Comparison of ENCODE assay signal across 24 cellular contexts in the genomic region with DNA sequence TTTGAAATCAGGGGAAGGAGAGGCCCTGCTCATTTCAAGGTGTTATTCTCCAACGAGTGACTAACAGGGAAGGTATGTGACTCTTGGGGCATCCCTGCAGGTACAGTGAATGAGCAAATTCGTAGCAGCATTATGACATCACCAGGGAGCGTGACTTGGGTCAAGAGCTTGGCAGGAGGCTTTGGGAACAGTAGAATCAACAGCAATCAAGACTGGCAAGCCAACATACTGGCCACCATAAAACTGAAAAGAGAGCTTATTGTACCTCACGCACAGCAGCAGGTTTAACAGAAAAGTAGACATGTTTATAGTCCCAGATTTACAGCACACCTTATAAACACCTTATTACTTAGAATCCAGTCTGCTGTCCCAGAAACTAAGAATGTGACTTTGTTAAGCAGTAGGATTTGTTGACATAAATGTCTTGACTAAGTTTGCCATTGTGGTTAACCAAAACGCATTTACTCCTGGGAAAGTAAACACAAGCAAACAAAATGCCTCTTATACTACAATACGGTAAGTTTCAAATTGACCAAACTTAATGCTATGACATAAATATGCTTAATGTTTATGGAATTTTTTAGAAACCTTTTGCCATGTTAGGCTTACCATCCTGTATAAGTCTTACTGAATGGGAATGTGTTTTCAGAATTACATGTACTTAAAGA.
DNase-seq lines count a peak whose midpoint lies in the region; ATAC-seq, FAIRE-seq and TF ChIP-seq lines count a peak whose summit lies in the region.
"Had no signal": no experiment of that assay in that cellular context is flagged by ENCODE, and none has a peak within 500 bp of the region (broad histone marks: within the 10 kb centered on the region; RNA-seq: fewer than 3 reads in every experiment).

No MANE protein-coding gene starts in this region.

- H3K27ac ChIP-seq in A549 (no peak overlapping the region), HUES64 (ENCODE audit: low read depth, low read length) (peak overlapping the region; percentile 53), iPS DF 6.9 (ENCODE audit: low read length) (no peak overlapping the region)
- H3K27ac ChIP-seq: heart right ventricle, vagina had no signal

- TF ChIP-seq POLR2A in A549 (IDR thresholded peaks at IDR 0.05; ENCODE audit: low read length), result no peak

- no peak overlapping the region for H3K4me2 ChIP-seq in A549

- H3K27ac Mint-ChIP-seq in HFFc6, result no peak overlapping the region
- H3K27ac Mint-ChIP-seq: activated naive CD4-positive, alpha-beta T cell treated with anti-CD3 and anti-CD28 coated beads, Interleukin-2, amount 50 U/mL, for 72 hours had no signal

- no peak for TF ChIP-seq RAD21 in A549 (conservative IDR thresholded peaks at IDR 0.05 in 1 of 2, IDR thresholded peaks at IDR 0.05 in 1 of 2)

- H3K36me3 Mint-ChIP-seq in HFFc6 (ENCODE audit: low read depth), result peaks cover 20% of the 10 kb centered on the region
- H3K36me3 Mint-ChIP-seq: activated naive CD4-positive, alpha-beta T cell treated with anti-CD3 and anti-CD28 coated beads, Interleukin-2, amount 50 U/mL, for 72 hours; CD14-positive monocyte; IgD-negative memory B cell had no signal

- peak; percentile 36 for FAIRE-seq in A549 (lab: Jason Lieb, UNC)

- no peak overlapping the region for H3K4me3 Mint-ChIP-seq in HFFc6
- H3K4me3 Mint-ChIP-seq: activated T-cell treated with anti-CD3 and anti-CD28 coated beads, Interleukin-2, amount 50 U/mL, for 4 hours; CD14-positive monocyte; IgD-negative memory B cell had no signal

- WGBS in A549 (ENCODE audit: missing lambda C conversion rate), result 52% methylated on average over 6 of the region's 6 CpGs
- WGBS in HUES64, result 82% methylated on average over 4 of the region's 6 CpGs
- WGBS in iPS DF 6.9 (ENCODE audit: insufficient coverage, insufficient read length), result no CpG with 5 or more reads among the region's 6 CpGs

- H3K9me3 ChIP-seq in A549 (peaks cover 11% of the 10 kb centered on the region), HUES64 (ENCODE audit: insufficient read depth, low read depth, low read length) (peaks cover 15% of the 10 kb centered on the region), iPS DF 6.9 (ENCODE audit: control insufficient read depth, insufficient read depth, low read length) (no peaks in the 10 kb centered on the region)
- H3K9me3 ChIP-seq: vagina had no signal

- H3K36me3 ChIP-seq in HUES64 (ENCODE audit: insufficient read depth, low read length) (no peaks in the 10 kb centered on the region), iPS DF 6.9 (ENCODE audit: control insufficient read depth, insufficient read depth, low read length) (no peaks in the 10 kb centered on the region)
- H3K36me3 ChIP-seq: heart right ventricle, vagina had no signal

- in situ Hi-C loops in astrocyte of the spinal cord (cut with HindIII; ENCODE audit: low sequenced_read_pairs), result no loop called here

- no peak overlapping the region for H3K9ac ChIP-seq in HUES64 (ENCODE audit: low read depth, low read length)

- TF ChIP-seq CTCF in A549 (IDR thresholded peaks at IDR 0.05), result no peak
- TF ChIP-seq CTCF in astrocyte of the spinal cord (IDR thresholded peaks at IDR 0.05; ENCODE audit: low read depth, low read length), result no peak
- no peak for TF ChIP-seq CTCF in HFFc6 (IDR thresholded peaks at IDR 0.05)

- H3K4me1 Mint-ChIP-seq in HFFc6 (ENCODE audit: low read depth), result peaks cover 34% of the 10 kb centered on the region
- H3K4me1 Mint-ChIP-seq: CD14-positive monocyte, IgD-negative memory B cell had no signal

- ATAC-seq in A549, result no peak
- no peak for ATAC-seq in GM21381 (IDR thresholded peaks at IDR 0.05; ENCODE audit: unreplicated experiment)
- ATAC-seq: activated naive CD4-positive, alpha-beta T cell treated with anti-CD3 and anti-CD28 coated beads, Interleukin-2, amount 50 U/mL, for 72 hours; activated T-cell treated with anti-CD3 and anti-CD28 coated beads, Interleukin-2, amount 50 U/mL, for 4 hours; heart right ventricle; left cardiac atrium; sciatic nerve had no signal

- H3K4me3 ChIP-seq in A549 (no peak overlapping the region), HUES64 (ENCODE audit: low read length) (no peak overlapping the region), astrocyte of the spinal cord (ENCODE audit: low read depth, low read length) (no peak overlapping the region), iPS DF 6.9 (ENCODE audit: low read length) (no peak overlapping the region)
- H3K4me3 ChIP-seq: heart right ventricle, vagina had no signal

- peaks cover 15% of the 10 kb centered on the region for H3K9me3 Mint-ChIP-seq in HFFc6

- H3K27me3 ChIP-seq in HUES64 (ENCODE audit: insufficient read depth, low read length) (no peaks in the 10 kb centered on the region), iPS DF 6.9 (ENCODE audit: control insufficient read depth, insufficient read depth, low read length) (no peaks in the 10 kb centered on the region)
- H3K27me3 ChIP-seq: heart right ventricle, vagina had no signal

- TF ChIP-seq EP300 in A549 (IDR thresholded peaks at IDR 0.05), result no peak

- no peaks in the 10 kb centered on the region for H3K27me3 Mint-ChIP-seq in HFFc6 (ENCODE audit: insufficient read depth)
- H3K27me3 Mint-ChIP-seq: IgD-negative memory B cell had no signal

- CTCF ChIA-PET in A549 (lab: Yijun Ruan, JAX), result no interaction called here

- H3K4me1 ChIP-seq in A549, result 0 out of 3 replicates have a peak, but pooled peaks cover 3% of the 10 kb centered on the region
- H3K4me1 ChIP-seq in HUES64 (ENCODE audit: insufficient read depth, low read length), result peaks cover 9% of the 10 kb centered on the region
- H3K4me1 ChIP-seq in iPS DF 6.9 (ENCODE audit: control insufficient read depth, insufficient read depth, low read length), result peaks cover 3% of the 10 kb centered on the region; the same call in 1 of the 2 replicates
- H3K4me1 ChIP-seq: heart right ventricle, vagina had no signal

- POLR2A ChIA-PET in A549 (lab: Yijun Ruan, JAX), result no interaction called here

- peak in 1 of 2 experiments; percentile 11 for DNase-seq in A549 (ENCODE audit: low read depth in 1 of 2, low spot score in 1 of 2)
- peak; percentile 10 for DNase-seq in astrocyte of the spinal cord (ENCODE audit: low read depth, low spot score)
- peak; percentile 39 for DNase-seq in iPS DF 6.9 (ENCODE audit: low read depth, low spot score)
- DNase-seq in NCI-H774 (lab: John Stamatoyannopoulos, UW), result no peak
- no peak for DNase-seq in HFFc6
- no peak for DNase-seq in NCI-H187 (lab: John Stamatoyannopoulos, UW)
- DNase-seq: activated CD4-positive, alpha-beta T cell treated with anti-CD3 and anti-CD28 coated beads, Interleukin-2, amount 50 U/mL, for 4 hours; activated T-cell treated with anti-CD3 and anti-CD28 coated beads, Interleukin-2, amount 50 U/mL, for 4 hours; DMS53; HCEC 1CT; heart right ventricle; left cardiac atrium; NCI-H1105 treated with DMSO at 0.1 percent for 48 hours; NCI-H2171 treated with DMSO at 0.1 percent for 48 hours; nucleus accumbens; RPMI8226; SW 1271 had no signal

TF ChIP-seq in A549, 52 proteins besides CTCF, POLR2A, EP300 and RAD21:
- TF ChIP-seq SREBF2 (IDR thresholded peaks at IDR 0.05) (no peak), ZNF302 (CRISPR knock-in tag; IDR thresholded peaks at IDR 0.05) (no peak), JUN (IDR thresholded peaks at IDR 0.05) (no peak)
TF ChIP-seq in A549: peak in this region for 0.

Comparison
In these comparisons a context has a peak if more than half of its experiments do, and no peak if none do; other contexts are left out.
1. DNase-seq: peak in astrocyte of the spinal cord (single experiment) and iPS DF 6.9 (single experiment); none in NCI-H774 (single experiment), HFFc6 (single experiment) and NCI-H187 (0 of 2).